In the genomic region with DNA sequence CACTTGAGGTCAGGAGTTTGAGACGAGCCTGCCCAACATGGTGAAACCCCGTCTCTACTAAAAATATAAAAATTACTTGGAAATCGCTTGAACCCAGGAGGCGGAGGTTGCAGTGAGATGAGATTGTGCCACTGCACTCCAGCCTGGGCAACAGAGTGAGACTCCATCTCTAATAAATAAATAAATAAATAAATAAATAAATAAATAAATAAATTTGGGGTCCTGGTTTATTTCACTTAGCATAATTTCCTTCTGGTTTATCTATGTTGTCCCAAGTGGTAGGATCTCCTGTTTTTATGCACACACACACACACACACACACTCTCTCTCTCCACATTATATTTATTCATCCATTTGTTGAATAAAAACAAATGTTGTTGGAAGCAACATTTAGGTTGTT, we compare ENCODE assay signal across 15 cellular contexts. TPM values are rescaled to one million over a fixed set of nuclear protein-coding genes. Genes with fewer than 3 reads are reported as not detected.
"Had no signal": no experiment of that assay in that cellular context is flagged by ENCODE, and none has a peak within 500 bp of the region (broad histone marks: within the 10 kb centered on the region; RNA-seq: fewer than 3 reads in every experiment).

No MANE protein-coding gene starts in this region.

RNA-seq across cellular contexts. Expression of gene HAND1, which starts 58.4 kb away (rescaled TPM):
- total RNA-seq: activated B cell treated with CpG ODN at 0.5 μM for 24 hours; activated CD4-positive, alpha-beta memory T cell treated with anti-CD3 and anti-CD28 coated beads for 36 hours; activated CD4-positive, alpha-beta memory T cell treated with anti-CD3 and anti-CD28 coated beads, Interleukin-2, amount 10 ng/mL, durations not matched to agents 7 days and 5 days; activated CD4-positive, alpha-beta T cell treated with anti-CD3 and anti-CD28 coated beads for 36 hours; activated CD4-positive, alpha-beta T cell treated with anti-CD3 and anti-CD28 coated beads, Interleukin-2, amount 10 ng/mL, durations not matched to agents 24 days and 14 days; activated CD4-positive, alpha-beta T cell treated with anti-CD3 and anti-CD28 coated beads, Interleukin-2, amount 10 ng/mL, durations not matched to agents 7 days and 5 days; activated CD8-positive, alpha-beta memory T cell treated with anti-CD3 and anti-CD28 coated beads for 36 hours; activated CD8-positive, alpha-beta memory T cell treated with anti-CD3 and anti-CD28 coated beads, Interleukin-2, amount 10 ng/mL, durations not matched to agents 7 days and 5 days; activated CD8-positive, alpha-beta T cell treated with anti-CD3 and anti-CD28 coated beads for 36 hours; activated CD8-positive, alpha-beta T cell treated with anti-CD3 and anti-CD28 coated beads, Interleukin-2, amount 10 ng/mL, durations not matched to agents 7 days and 5 days; T-cell; T-helper 1 cell treated with Interleukin-12 subunit alpha and Interleukin-12 subunit beta and Interleukin-4 antibody, amounts not matched to agents 30 ng/mL and 1 ng/mL, for 36 hours; T-helper 17 cell; T-helper 2 cell treated with Interferon-gamma antibody and Interleukin-4, amounts not matched to agents 100 ng/mL and 5 ng/mL, for 36 hours; WTC11 had no signal
